ENCODE assay signal across 25 cellular contexts in the genomic region with DNA sequence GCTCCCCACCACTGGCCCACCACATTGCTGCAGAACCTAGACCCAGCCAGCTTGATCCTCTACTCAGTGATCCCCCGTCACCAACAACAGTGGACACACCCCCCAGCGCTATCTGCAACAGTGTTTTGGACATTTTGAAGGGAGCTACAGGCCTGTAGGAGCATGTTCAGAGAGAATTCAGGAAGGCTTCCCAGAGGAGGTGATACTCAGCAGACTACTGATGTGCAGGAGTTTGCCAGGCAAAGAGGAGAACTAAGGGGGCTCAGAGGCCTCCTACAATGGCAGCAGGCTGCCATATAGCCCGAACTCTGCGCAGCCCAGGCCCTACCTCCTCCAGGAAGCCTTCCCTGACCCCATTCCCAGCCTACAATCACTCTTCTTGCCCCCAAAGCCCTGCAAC.
DNase-seq lines count a peak whose midpoint lies in the region; ATAC-seq and TF ChIP-seq lines count a peak whose summit lies in the region.
"Had no signal": no experiment of that assay in that cellular context is flagged by ENCODE, and none has a peak within 500 bp of the region (broad histone marks: within the 10 kb centered on the region; RNA-seq: fewer than 3 reads in every experiment).

No MANE protein-coding gene starts in this region.

- no peak for ATAC-seq in CD8-positive, alpha-beta T cell
- ATAC-seq in activated T-helper 17 cell treated with anti-CD3 and anti-CD28 coated beads, Interleukin-2, amount 50 U/mL, for 72 hours (replicated peaks): no peak
- no peak for ATAC-seq in naive thymus-derived CD8-positive, alpha-beta T cell
- ATAC-seq in HG02571 (IDR thresholded peaks at IDR 0.05; ENCODE audit: unreplicated experiment): no peak
- ATAC-seq: gastroesophageal sphincter, Panc1, upper lobe of right lung had no signal

- peaks cover 7% of the 10 kb centered on the region for H3K4me1 Mint-ChIP-seq in activated naive CD4-positive, alpha-beta T cell treated with anti-CD3 and anti-CD28 coated beads for 36 hours (ENCODE audit: low read depth)
- H3K4me1 Mint-ChIP-seq in CD8-positive, alpha-beta T cell (ENCODE audit: low read depth): peaks cover 4% of the 10 kb centered on the region
- H3K4me1 Mint-ChIP-seq in activated T-helper 17 cell treated with anti-CD3 and anti-CD28 coated beads, Interleukin-2, amount 50 U/mL, for 72 hours: peaks cover 4% of the 10 kb centered on the region
- peaks cover 7 to 14% (median 10%) of the 10 kb centered on the region in 4 donors for H3K4me1 Mint-ChIP-seq in naive thymus-derived CD8-positive, alpha-beta T cell

- POLR2A ChIA-PET in CD8-positive, alpha-beta T cell (lab: Charles Lee): interaction anchor here (0.6 to 1.3 kb wide), 2 partner anchors 88 to 925 kb away, joined by 3 to 5 read pairs; a partner anchor contains a TSS
- POLR2A ChIA-PET in naive thymus-derived CD8-positive, alpha-beta T cell (lab: Charles Lee): interaction anchor here (1.2 to 4.6 kb wide), 3 partner anchors 17 to 72 kb away, joined by 4 to 34 read pairs (median 15); no protein-coding TSS in a partner anchor

- H3K27ac Mint-ChIP-seq in activated naive CD4-positive, alpha-beta T cell treated with anti-CD3 and anti-CD28 coated beads for 36 hours: peak overlapping the region; percentile 67
- peak overlapping the region; percentile 82 for H3K27ac Mint-ChIP-seq in CD8-positive, alpha-beta T cell
- peak overlapping the region; percentile 8 for H3K27ac Mint-ChIP-seq in activated T-helper 17 cell treated with anti-CD3 and anti-CD28 coated beads, Interleukin-2, amount 50 U/mL, for 72 hours
- H3K27ac Mint-ChIP-seq in naive thymus-derived CD8-positive, alpha-beta T cell: peak overlapping the region in 8 of 10 donors; percentile 19 to 95 (median 66)
- H3K27ac Mint-ChIP-seq: nephron progenitor cell had no signal

- no peaks in the 10 kb centered on the region for H3K9me3 Mint-ChIP-seq in activated naive CD4-positive, alpha-beta T cell treated with anti-CD3 and anti-CD28 coated beads for 36 hours
- H3K9me3 Mint-ChIP-seq in CD8-positive, alpha-beta T cell: no peaks in the 10 kb centered on the region
- H3K9me3 Mint-ChIP-seq in activated T-helper 17 cell treated with anti-CD3 and anti-CD28 coated beads, Interleukin-2, amount 50 U/mL, for 72 hours: no peaks in the 10 kb centered on the region
- H3K9me3 Mint-ChIP-seq in naive thymus-derived CD8-positive, alpha-beta T cell: no peaks in the 10 kb centered on the region

- H3K27me3 Mint-ChIP-seq in activated naive CD4-positive, alpha-beta T cell treated with anti-CD3 and anti-CD28 coated beads for 36 hours (ENCODE audit: low read depth): no peaks in the 10 kb centered on the region
- H3K27me3 Mint-ChIP-seq in CD8-positive, alpha-beta T cell (ENCODE audit: low read depth): no peaks in the 10 kb centered on the region
- H3K27me3 Mint-ChIP-seq in activated T-helper 17 cell treated with anti-CD3 and anti-CD28 coated beads, Interleukin-2, amount 50 U/mL, for 72 hours: no peaks in the 10 kb centered on the region
- H3K27me3 Mint-ChIP-seq in naive thymus-derived CD8-positive, alpha-beta T cell: no peaks in the 10 kb centered on the region

- H3K27me3 ChIP-seq in CD8-positive, alpha-beta T cell (ENCODE audit: insufficient read depth, low read length): no peaks in the 10 kb centered on the region
- H3K27me3 ChIP-seq: brain microvascular endothelial cell, hepatocyte, upper lobe of right lung had no signal

- H3K4me3 Mint-ChIP-seq in activated naive CD4-positive, alpha-beta T cell treated with anti-CD3 and anti-CD28 coated beads for 36 hours: no peak overlapping the region
- no peak overlapping the region for H3K4me3 Mint-ChIP-seq in CD8-positive, alpha-beta T cell
- no peak overlapping the region for H3K4me3 Mint-ChIP-seq in activated T-helper 17 cell treated with anti-CD3 and anti-CD28 coated beads, Interleukin-2, amount 50 U/mL, for 72 hours
- no peak overlapping the region for H3K4me3 Mint-ChIP-seq in naive thymus-derived CD8-positive, alpha-beta T cell
- H3K4me3 Mint-ChIP-seq: nephron progenitor cell had no signal

- peaks cover 7% of the 10 kb centered on the region for H3K4me1 ChIP-seq in CD8-positive, alpha-beta T cell (ENCODE audit: insufficient read depth, low read length)
- H3K4me1 ChIP-seq: upper lobe of right lung had no signal

- no peak overlapping the region for H3K27ac ChIP-seq in CD8-positive, alpha-beta T cell (ENCODE audit: low read depth, low read length)
- H3K27ac ChIP-seq: brain microvascular endothelial cell, gastroesophageal sphincter, hepatocyte, upper lobe of right lung had no signal

- peaks cover 18% of the 10 kb centered on the region for H3K36me3 ChIP-seq in CD8-positive, alpha-beta T cell (ENCODE audit: insufficient read depth, low read length)
- H3K36me3 ChIP-seq: brain microvascular endothelial cell had no signal

- CTCF ChIA-PET in activated naive CD4-positive, alpha-beta T cell treated with anti-CD3 and anti-CD28 coated beads for 36 hours (lab: Charles Lee): interaction anchor here (1.3 to 9.6 kb wide), 3 partner anchors 13 to 79 kb away, joined by 3 to 184 read pairs (median 27); no protein-coding TSS in a partner anchor
- CTCF ChIA-PET in CD8-positive, alpha-beta T cell (lab: Charles Lee): interaction anchor here (0.6 to 16.6 kb wide), 7 partner anchors 13 to 430 kb away, joined by 3 to 532 read pairs (median 4); a partner anchor contains a TSS

- no peak overlapping the region for H3K4me3 ChIP-seq in CD8-positive, alpha-beta T cell (ENCODE audit: low read depth, low read length)
- H3K4me3 ChIP-seq: gastroesophageal sphincter, hepatocyte, lung, upper lobe of right lung had no signal

- TF ChIP-seq CTCF in CD8-positive, alpha-beta T cell (IDR thresholded peaks at IDR 0.05): no peak

- H3K9me3 ChIP-seq in CD8-positive, alpha-beta T cell (ENCODE audit: low read length): no peaks in the 10 kb centered on the region
- H3K9me3 ChIP-seq: gastroesophageal sphincter, upper lobe of right lung had no signal

- no peak for DNase-seq in activated naive CD4-positive, alpha-beta T cell treated with anti-CD3 and anti-CD28 coated beads for 36 hours
- DNase-seq in activated naive CD4-positive, alpha-beta T cell (lab: John Stamatoyannopoulos, UW): no peak
- DNase-seq in CD8-positive, alpha-beta T cell: no peak
- DNase-seq in naive thymus-derived CD8-positive, alpha-beta T cell: no peak
- DNase-seq in GM19240 (ENCODE audit: insufficient read length, low spot score): no peak
- DNase-seq in NCI-H1092 treated with DMSO at 0.1 percent for 48 hours (lab: John Stamatoyannopoulos, UW): no peak
- DNase-seq: activated CD4-positive, alpha-beta T cell treated with anti-CD3 and anti-CD28 coated beads, Interleukin-2, amount 50 U/mL, for 1 hour; activated CD8-positive, alpha-beta memory T cell treated with anti-CD3 and anti-CD28 coated beads, Interleukin-2, amount 50 U/mL, for 4 hours; activated gamma-delta T cell; amygdala; brain microvascular endothelial cell; DND-41; GF-D8; Kasumi-1; NCI-H1436; nephron progenitor cell; Right ventricle myocardium superior; stimulated activated CD4-positive, alpha-beta T cell treated with anti-CD3 and anti-CD28 coated beads, Interleukin-4, amount 100 ng/mL, for 4 hours; upper lobe of right lung had no signal

- intact Hi-C loops in activated naive CD4-positive, alpha-beta T cell treated with anti-CD3 and anti-CD28 coated beads for 36 hours (cut with micrococcal nuclease): loop anchor here (10.0 kb wide), 1 partner anchor 238 kb away; a partner anchor contains a TSS
- intact Hi-C loops in CD8-positive, alpha-beta T cell (cut with DNase I, micrococcal nuclease): no loop called here

- H3K36me3 Mint-ChIP-seq in activated naive CD4-positive, alpha-beta T cell treated with anti-CD3 and anti-CD28 coated beads for 36 hours (ENCODE audit: low read depth): peaks cover 9% of the 10 kb centered on the region
- H3K36me3 Mint-ChIP-seq in CD8-positive, alpha-beta T cell: peaks cover 65% of the 10 kb centered on the region
- H3K36me3 Mint-ChIP-seq in activated T-helper 17 cell treated with anti-CD3 and anti-CD28 coated beads, Interleukin-2, amount 50 U/mL, for 72 hours (ENCODE audit: low read depth): peaks cover 91% of the 10 kb centered on the region
- H3K36me3 Mint-ChIP-seq in naive thymus-derived CD8-positive, alpha-beta T cell: peaks cover 0 to 65% (median 13%) of the 10 kb centered on the region in 3 donors

Comparison
In these comparisons a context has a peak if more than half of its experiments do, and no peak if none do; other contexts are left out.
1. H3K27ac Mint-ChIP-seq: peak in every context shown above with its lines; median percentile 82 in CD8-positive, alpha-beta T cell; 67 in activated naive CD4-positive, alpha-beta T cell treated with anti-CD3 and anti-CD28 coated beads for 36 hours; 66 in naive thymus-derived CD8-positive, alpha-beta T cell; 8 in activated T-helper 17 cell treated with anti-CD3 and anti-CD28 coated beads, Interleukin-2, amount 50 U/mL, for 72 hours.